Comparison of ENCODE assay signal across 13 cellular contexts in genomic region chr2:239726091-239726591, GRCh38.
"Had no signal": no experiment of that assay in that cellular context is flagged by ENCODE, and none has a peak within 500 bp of the region (broad histone marks: within the 10 kb centered on the region; RNA-seq: fewer than 3 reads in every experiment).

No MANE protein-coding gene starts in this region.

- H3K9me3 Mint-ChIP-seq: activated T-cell treated with anti-CD3 and anti-CD28 coated beads, Interleukin-2, amount 50 U/mL, for 4 hours; dendritic cell treated with granulocyte-macrophage colony-stimulating factor and Interleukin-4, amounts not matched to agents 40 ng/mL and 50 ng/mL, for 4 days; immature natural killer cell; neural progenitor cell had no signal

- H3K27ac Mint-ChIP-seq: dendritic cell treated with granulocyte-macrophage colony-stimulating factor and Interleukin-4, amounts not matched to agents 40 ng/mL and 50 ng/mL, for 4 days; immature natural killer cell; neural progenitor cell; stimulated activated memory B cell treated with anti-CD40 and anti-IgM and Interleukin-4, amounts not matched to agents 10 μg/mL and 1 μg/mL and 100 μg/mL, for 72 hours had no signal

- H3K36me3 Mint-ChIP-seq: immature natural killer cell; neural progenitor cell; stimulated activated memory B cell treated with anti-CD40 and anti-IgM and Interleukin-4, amounts not matched to agents 10 μg/mL and 1 μg/mL and 100 μg/mL, for 72 hours had no signal

- H3K36me3 ChIP-seq: neural progenitor cell, pancreas, tibial nerve had no signal

- H3K4me1 Mint-ChIP-seq: immature natural killer cell; stimulated activated memory B cell treated with anti-CD40 and anti-IgM and Interleukin-4, amounts not matched to agents 10 μg/mL and 1 μg/mL and 100 μg/mL, for 72 hours had no signal

- H3K4me2 ChIP-seq: neural progenitor cell had no signal

- DNase-seq: activated gamma-delta T cell; activated T-cell treated with anti-CD3 and anti-CD28 coated beads, Interleukin-2, amount 50 U/mL, for 4 hours; anterior cingulate cortex; cerebellar nuclear complex; immature natural killer cell; mammary epithelial cell; stimulated activated CD4-positive, alpha-beta T cell treated with anti-CD3 and anti-CD28 coated beads, Interleukin-2, amount 100 ng/mL, for 48 hours had no signal

- H3K9ac ChIP-seq: neural progenitor cell had no signal

- H2AFZ ChIP-seq: neural progenitor cell had no signal

- H3K9me3 ChIP-seq: pancreas, tibial nerve had no signal

- H3K4me3 ChIP-seq: neural progenitor cell, pancreas, tibial nerve had no signal

- H3K27me3 ChIP-seq: neural progenitor cell, pancreas, tibial nerve had no signal

- H3K27ac ChIP-seq: neural progenitor cell, pancreas, tibial nerve had no signal

- H3K4me1 ChIP-seq: neural progenitor cell, pancreas had no signal

- H3K4me3 Mint-ChIP-seq: activated T-cell treated with anti-CD3 and anti-CD28 coated beads, Interleukin-2, amount 50 U/mL, for 4 hours; dendritic cell treated with granulocyte-macrophage colony-stimulating factor and Interleukin-4, amounts not matched to agents 40 ng/mL and 50 ng/mL, for 4 days; immature natural killer cell; neural progenitor cell; stimulated activated memory B cell treated with anti-CD40 and anti-IgM and Interleukin-4, amounts not matched to agents 10 μg/mL and 1 μg/mL and 100 μg/mL, for 72 hours had no signal

- ATAC-seq: activated T-cell treated with anti-CD3 and anti-CD28 coated beads, Interleukin-2, amount 50 U/mL, for 4 hours; left colon; pancreas had no signal
